16 cellular contexts compared by ENCODE assay signal in the genomic region with DNA sequence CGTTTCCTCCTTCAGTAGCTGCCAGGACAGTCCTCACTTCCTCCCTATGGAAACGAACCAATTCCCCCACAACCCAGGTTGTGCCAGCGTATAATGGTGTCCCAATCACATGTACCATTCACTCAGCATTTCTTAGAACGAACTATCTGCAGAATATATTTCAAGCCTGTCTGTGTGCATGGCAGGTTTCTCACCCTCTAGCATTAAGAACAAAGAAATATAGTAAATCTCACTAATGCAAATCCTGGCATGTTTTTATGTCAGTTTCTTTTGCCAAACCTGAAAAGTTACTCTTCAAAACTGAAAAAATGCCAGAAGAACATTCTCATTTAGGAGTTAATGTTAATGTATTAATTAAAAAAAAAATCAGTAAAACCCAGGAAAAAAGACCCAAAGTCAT.
DNase-seq lines count a peak whose midpoint lies in the region; ATAC-seq, FAIRE-seq and TF ChIP-seq lines count a peak whose summit lies in the region.
"Had no signal": no experiment of that assay in that cellular context is flagged by ENCODE, and none has a peak within 500 bp of the region (broad histone marks: within the 10 kb centered on the region; RNA-seq: fewer than 3 reads in every experiment).

No MANE protein-coding gene starts in this region.

- TF ChIP-seq POLR2A in GM12891 (IDR thresholded peaks at IDR 0.05; ENCODE audit: low read depth, low read length) (no peak), tibial nerve (IDR thresholded peaks at IDR 0.05) (no peak)

- no peak overlapping the region for H2AFZ ChIP-seq in PC-3 (ENCODE audit: low read length)

- H3K36me3 ChIP-seq in PC-3 (ENCODE audit: low read depth, low read length) (no peaks in the 10 kb centered on the region), bronchial epithelial cell (ENCODE audit: control insufficient read depth, insufficient read depth, low read length) (no peaks in the 10 kb centered on the region), tibial nerve (no peaks in the 10 kb centered on the region), small intestine (ENCODE audit: control insufficient read depth in 2 of 2, insufficient read depth in 2 of 2, low read length in 2 of 2) (no peaks in the 10 kb centered on the region)
- H3K36me3 ChIP-seq: BE2C, HAP-1 had no signal

- no peaks in the 10 kb centered on the region for H3K9me2 ChIP-seq in PC-3 (replicated peaks; ENCODE audit: low read length)

- no peaks in the 10 kb centered on the region for H4K20me1 ChIP-seq in PC-3 (ENCODE audit: low read length)

- no peaks in the 10 kb centered on the region for H3K79me2 ChIP-seq in PC-3 (ENCODE audit: low read length)

- H3K9ac ChIP-seq in PC-3 (ENCODE audit: low read length) = peak overlapping the region; percentile 86

- no peaks in the 10 kb centered on the region for H3K27me3 ChIP-seq in PC-3 (ENCODE audit: low read length)
- no peaks in the 10 kb centered on the region for H3K27me3 ChIP-seq in bronchial epithelial cell (ENCODE audit: control insufficient read depth, insufficient read depth, low read length)
- H3K27me3 ChIP-seq in foreskin keratinocyte = no peaks in the 10 kb centered on the region
- no peaks in the 10 kb centered on the region for H3K27me3 ChIP-seq in tibial nerve
- H3K27me3 ChIP-seq in small intestine (ENCODE audit: control insufficient read depth in 2 of 2, insufficient read depth in 2 of 2, low read length in 2 of 2) = no peaks in the 10 kb centered on the region
- H3K27me3 ChIP-seq: BE2C had no signal

- no peak for TF ChIP-seq EP300 in tibial nerve (IDR thresholded peaks at IDR 0.05)

- H3K27ac ChIP-seq in PC-3 (ENCODE audit: low read length) = peak overlapping the region; percentile 98
- peak overlapping the region; percentile 59 for H3K27ac ChIP-seq in foreskin keratinocyte
- no peak overlapping the region for H3K27ac ChIP-seq in tibial nerve
- H3K27ac ChIP-seq in small intestine (ENCODE audit: low read depth in 1 of 2, low read length in 1 of 2) = no peak overlapping the region
- H3K27ac ChIP-seq: C4-2B had no signal

- BruUV-seq in PC-3 (replicated peaks; lab: Mats Ljungman, UMichigan) = TSS peak; percentile 71

- H3F3A ChIP-seq in PC-3 (ENCODE audit: low read length, unreplicated experiment) = peaks cover 5% of the 10 kb centered on the region

- peak overlapping the region; percentile 34; the same call in 1 of the 2 replicates for H3K4me2 ChIP-seq in PC-3 (ENCODE audit: low read length)

- intact Hi-C loops in PC-3 (cut with micrococcal nuclease) = loop anchor here (1.0 to 10.0 kb wide), 8 partner anchors 54 to 724 kb away; no protein-coding TSS in a partner anchor

- H3K4me3 ChIP-seq in PC-3 (ENCODE audit: low read length) (no peak overlapping the region), bronchial epithelial cell (ENCODE audit: low read depth, low read length) (no peak overlapping the region), tibial nerve (no peak overlapping the region), small intestine (ENCODE audit: low read depth in 1 of 2, low read length in 2 of 2) (no peak overlapping the region)
- H3K4me3 ChIP-seq: HAP-1 had no signal

- CTCF ChIA-PET in PC-3 (lab: Charles Lee) = no interaction called here

- H3K4me1 ChIP-seq in PC-3 (ENCODE audit: insufficient read depth, low read length) (peaks cover 37% of the 10 kb centered on the region), foreskin keratinocyte (peaks cover 22% of the 10 kb centered on the region), tibial nerve (peaks cover 0 to under 1% (median 0%) of the 10 kb centered on the region in 4 donors), small intestine (ENCODE audit: control insufficient read depth in 2 of 2, insufficient read depth in 1 of 2, low read depth in 1 of 2, low read length in 1 of 2) (no peaks in the 10 kb centered on the region)
- H3K4me1 ChIP-seq: BE2C, HAP-1 had no signal

- POLR2A ChIA-PET in PC-3 (lab: Charles Lee; ENCODE audit: unreplicated experiment) = no interaction called here

- no peak for FAIRE-seq in bronchial epithelial cell (lab: Jason Lieb, UNC)
- FAIRE-seq in GM12891 (lab: Jason Lieb, UNC) = no peak
- no peak for FAIRE-seq in small intestine (lab: Jason Lieb, UNC)
- FAIRE-seq: A204.1, GM12892, GM19239 had no signal

- H3K9me3 ChIP-seq in PC-3 (ENCODE audit: low read length) (no peaks in the 10 kb centered on the region), tibial nerve (no peaks in the 10 kb centered on the region), small intestine (ENCODE audit: control insufficient read depth, low read depth) (no peaks in the 10 kb centered on the region)
- H3K9me3 ChIP-seq: BE2C, HAP-1 had no signal

- 83 to 84% methylated on average over 4 of the region's 4 CpGs for WGBS in tibial nerve, 2 donors
- 84 to 87% (median 85%) methylated on average over 4 of the region's 4 CpGs for whole genome bisulfite sequencing in small intestine, 3 donors

- TF ChIP-seq CTCF in PC-3 (conservative IDR thresholded peaks at IDR 0.05; ENCODE audit: low read depth, low read length) (no peak), bronchial epithelial cell (IDR thresholded peaks at IDR 0.05; ENCODE audit: insufficient read depth, low read length, severe bottlenecking) (no peak), foreskin keratinocyte (conservative IDR thresholded peaks at IDR 0.05) (no peak), tibial nerve (IDR thresholded peaks at IDR 0.05) (no peak)

- DNase-seq in PC-3 = no peak
- peak; percentile 17 for DNase-seq in bronchial epithelial cell (ENCODE audit: low read depth)
- no peak for DNase-seq in foreskin keratinocyte
- no peak for DNase-seq in GM12891 (ENCODE audit: insufficient read length, low spot score)
- no peak for DNase-seq in cerebellar nuclear complex (lab: John Stamatoyannopoulos, UW)
- DNase-seq in tibial nerve (ENCODE audit: low spot score in 2 of 2) = no peak
- DNase-seq in small intestine = no peak
- DNase-seq: BE2C; CD4-positive, alpha-beta memory T cell; DMS79; GOT3 had no signal

- no peak for ATAC-seq in PC-3
- ATAC-seq in foreskin keratinocyte = no peak

TF ChIP-seq in GM12891, 5 proteins besides CTCF, POLR2A, EP300 and RAD21:
- TF ChIP-seq POU2F2 (IDR thresholded peaks at IDR 0.05; ENCODE audit: low read depth, low read length) (no peak), PAX5 (IDR thresholded peaks at IDR 0.05; ENCODE audit: insufficient read depth, low read length, severe bottlenecking) (no peak), TAF1 (IDR thresholded peaks at IDR 0.05; ENCODE audit: low read depth, low read length) (no peak)

Comparison
In these comparisons a context has a peak if more than half of its experiments do, and no peak if none do; other contexts are left out.
1. H3K27ac ChIP-seq: peak in PC-3 (single experiment) and foreskin keratinocyte (single experiment); none in tibial nerve (0 of 4) and small intestine (0 of 2).